In genomic region chrX:25882503-25882902, GRCh38 we compare ENCODE assay signal across 1 cellular context.
TF ChIP-seq lines count a peak whose summit lies in the region.

No MANE protein-coding gene starts in this region.

TF ChIP-seq in H1, 55 proteins besides CTCF, POLR2A, EP300 and RAD21:
- 0 out of 2 replicates have a peak, but pooled peaks have one; percentile 9 for TF ChIP-seq YY1 (IDR thresholded peaks at IDR 0.05; ENCODE audit: low read depth, low read length)
